1 cellular context compared by ENCODE assay signal in genomic region chr1:28510350-28511223, GRCh38.
TF ChIP-seq lines count a peak whose summit lies in the region.

No MANE protein-coding gene starts in this region.

TF ChIP-seq in WTC11, 78 proteins besides CTCF, POLR2A, EP300 and RAD21 (continued from another document):
- TF ChIP-seq, protein P1, sequence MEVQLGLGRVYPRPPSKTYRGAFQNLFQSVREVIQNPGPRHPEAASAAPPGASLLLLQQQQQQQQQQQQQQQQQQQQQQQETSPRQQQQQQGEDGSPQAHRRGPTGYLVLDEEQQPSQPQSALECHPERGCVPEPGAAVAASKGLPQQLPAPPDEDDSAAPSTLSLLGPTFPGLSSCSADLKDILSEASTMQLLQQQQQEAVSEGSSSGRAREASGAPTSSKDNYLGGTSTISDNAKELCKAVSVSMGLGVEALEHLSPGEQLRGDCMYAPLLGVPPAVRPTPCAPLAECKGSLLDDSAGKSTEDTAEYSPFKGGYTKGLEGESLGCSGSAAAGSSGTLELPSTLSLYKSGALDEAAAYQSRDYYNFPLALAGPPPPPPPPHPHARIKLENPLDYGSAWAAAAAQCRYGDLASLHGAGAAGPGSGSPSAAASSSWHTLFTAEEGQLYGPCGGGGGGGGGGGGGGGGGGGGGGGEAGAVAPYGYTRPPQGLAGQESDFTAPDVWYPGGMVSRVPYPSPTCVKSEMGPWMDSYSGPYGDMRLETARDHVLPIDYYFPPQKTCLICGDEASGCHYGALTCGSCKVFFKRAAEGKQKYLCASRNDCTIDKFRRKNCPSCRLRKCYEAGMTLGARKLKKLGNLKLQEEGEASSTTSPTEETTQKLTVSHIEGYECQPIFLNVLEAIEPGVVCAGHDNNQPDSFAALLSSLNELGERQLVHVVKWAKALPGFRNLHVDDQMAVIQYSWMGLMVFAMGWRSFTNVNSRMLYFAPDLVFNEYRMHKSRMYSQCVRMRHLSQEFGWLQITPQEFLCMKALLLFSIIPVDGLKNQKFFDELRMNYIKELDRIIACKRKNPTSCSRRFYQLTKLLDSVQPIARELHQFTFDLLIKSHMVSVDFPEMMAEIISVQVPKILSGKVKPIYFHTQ (CRISPR knock-in tag; IDR thresholded peaks at IDR 0.05), result peak; percentile 99
- TF ChIP-seq, protein P2, sequence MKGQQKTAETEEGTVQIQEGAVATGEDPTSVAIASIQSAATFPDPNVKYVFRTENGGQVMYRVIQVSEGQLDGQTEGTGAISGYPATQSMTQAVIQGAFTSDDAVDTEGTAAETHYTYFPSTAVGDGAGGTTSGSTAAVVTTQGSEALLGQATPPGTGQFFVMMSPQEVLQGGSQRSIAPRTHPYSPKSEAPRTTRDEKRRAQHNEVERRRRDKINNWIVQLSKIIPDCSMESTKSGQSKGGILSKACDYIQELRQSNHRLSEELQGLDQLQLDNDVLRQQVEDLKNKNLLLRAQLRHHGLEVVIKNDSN (CRISPR knock-in tag; IDR thresholded peaks at IDR 0.05), result no peak
- TF ChIP-seq SMAD3 (CRISPR knock-in tag; IDR thresholded peaks at IDR 0.05; ENCODE audit: borderline replicate concordance) (peak; percentile 12; the same call in 1 of the 2 replicates), NR1H2 (CRISPR knock-in tag; IDR thresholded peaks at IDR 0.05) (no peak), TEAD4 (CRISPR knock-in tag; IDR thresholded peaks at IDR 0.05) (peak; percentile 61; the same call in 1 of the 2 replicates), EMX1 (CRISPR knock-in tag; IDR thresholded peaks at IDR 0.05) (peak; percentile 99), ZSCAN18 (CRISPR knock-in tag; IDR thresholded peaks at IDR 0.05) (peak; percentile 17; the same call in 1 of the 2 replicates), CREB1 (CRISPR knock-in tag; IDR thresholded peaks at IDR 0.05) (no peak; the same call in 1 of the 2 replicates), CBFB (CRISPR knock-in tag; IDR thresholded peaks at IDR 0.05; ENCODE audit: low read depth) (no peak), ZNF219 (CRISPR knock-in tag; IDR thresholded peaks at IDR 0.05; ENCODE audit: borderline replicate concordance) (0 out of 2 replicates have a peak, but pooled peaks have one; percentile 69), ZBTB21 (CRISPR knock-in tag; IDR thresholded peaks at IDR 0.05; ENCODE audit: borderline replicate concordance) (no peak), TEAD1 (CRISPR knock-in tag; IDR thresholded peaks at IDR 0.05) (no peak), ETV6 (CRISPR knock-in tag; IDR thresholded peaks at IDR 0.05) (no peak), RORB (CRISPR knock-in tag; IDR thresholded peaks at IDR 0.05) (peak; percentile 20; the same call in 1 of the 2 replicates), JAZF1 (CRISPR knock-in tag; IDR thresholded peaks at IDR 0.05) (no peak), ZNF396 (CRISPR knock-in tag; IDR thresholded peaks at IDR 0.05; ENCODE audit: borderline replicate concordance) (no peak; the same call in 1 of the 2 replicates), ZNF425 (CRISPR knock-in tag; conservative IDR thresholded peaks at IDR 0.05) (peak; percentile 98)
- TF ChIP-seq, protein P3, sequence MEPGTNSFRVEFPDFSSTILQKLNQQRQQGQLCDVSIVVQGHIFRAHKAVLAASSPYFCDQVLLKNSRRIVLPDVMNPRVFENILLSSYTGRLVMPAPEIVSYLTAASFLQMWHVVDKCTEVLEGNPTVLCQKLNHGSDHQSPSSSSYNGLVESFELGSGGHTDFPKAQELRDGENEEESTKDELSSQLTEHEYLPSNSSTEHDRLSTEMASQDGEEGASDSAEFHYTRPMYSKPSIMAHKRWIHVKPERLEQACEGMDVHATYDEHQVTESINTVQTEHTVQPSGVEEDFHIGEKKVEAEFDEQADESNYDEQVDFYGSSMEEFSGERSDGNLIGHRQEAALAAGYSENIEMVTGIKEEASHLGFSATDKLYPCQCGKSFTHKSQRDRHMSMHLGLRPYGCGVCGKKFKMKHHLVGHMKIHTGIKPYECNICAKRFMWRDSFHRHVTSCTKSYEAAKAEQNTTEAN (CRISPR knock-in tag; IDR thresholded peaks at IDR 0.05), result no peak
- TF ChIP-seq, protein P4, sequence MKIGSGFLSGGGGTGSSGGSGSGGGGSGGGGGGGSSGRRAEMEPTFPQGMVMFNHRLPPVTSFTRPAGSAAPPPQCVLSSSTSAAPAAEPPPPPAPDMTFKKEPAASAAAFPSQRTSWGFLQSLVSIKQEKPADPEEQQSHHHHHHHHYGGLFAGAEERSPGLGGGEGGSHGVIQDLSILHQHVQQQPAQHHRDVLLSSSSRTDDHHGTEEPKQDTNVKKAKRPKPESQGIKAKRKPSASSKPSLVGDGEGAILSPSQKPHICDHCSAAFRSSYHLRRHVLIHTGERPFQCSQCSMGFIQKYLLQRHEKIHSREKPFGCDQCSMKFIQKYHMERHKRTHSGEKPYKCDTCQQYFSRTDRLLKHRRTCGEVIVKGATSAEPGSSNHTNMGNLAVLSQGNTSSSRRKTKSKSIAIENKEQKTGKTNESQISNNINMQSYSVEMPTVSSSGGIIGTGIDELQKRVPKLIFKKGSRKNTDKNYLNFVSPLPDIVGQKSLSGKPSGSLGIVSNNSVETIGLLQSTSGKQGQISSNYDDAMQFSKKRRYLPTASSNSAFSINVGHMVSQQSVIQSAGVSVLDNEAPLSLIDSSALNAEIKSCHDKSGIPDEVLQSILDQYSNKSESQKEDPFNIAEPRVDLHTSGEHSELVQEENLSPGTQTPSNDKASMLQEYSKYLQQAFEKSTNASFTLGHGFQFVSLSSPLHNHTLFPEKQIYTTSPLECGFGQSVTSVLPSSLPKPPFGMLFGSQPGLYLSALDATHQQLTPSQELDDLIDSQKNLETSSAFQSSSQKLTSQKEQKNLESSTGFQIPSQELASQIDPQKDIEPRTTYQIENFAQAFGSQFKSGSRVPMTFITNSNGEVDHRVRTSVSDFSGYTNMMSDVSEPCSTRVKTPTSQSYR (CRISPR knock-in tag; IDR thresholded peaks at IDR 0.05), result no peak; the same call in 1 of the 2 replicates
